In genomic region chr7:128791121-128791967, GRCh38 we compare ENCODE assay signal across 8 cellular contexts. TPM values are rescaled to one million over a fixed set of nuclear protein-coding genes. Genes with fewer than 3 reads are reported as not detected.
DNase-seq lines count a peak whose midpoint lies in the region; ATAC-seq, FAIRE-seq and TF ChIP-seq lines count a peak whose summit lies in the region.

No MANE protein-coding gene starts in this region.

- peak overlapping the region; percentile 77 to 92 for H3K27ac ChIP-seq in A549

- no peaks in the 10 kb centered on the region for H3K36me3 Mint-ChIP-seq in activated CD4-positive, alpha-beta memory T cell treated with anti-CD3 and anti-CD28 coated beads, Interleukin-2, amount 10 ng/mL, durations not matched to agents 7 days and 5 days (ENCODE audit: low read depth)
- H3K36me3 Mint-ChIP-seq in memory B cell = no peaks in the 10 kb centered on the region

- TF ChIP-seq RAD21 in A549 (conservative IDR thresholded peaks at IDR 0.05 in 1 of 2, IDR thresholded peaks at IDR 0.05 in 1 of 2) = no peak

- H3K4me3 ChIP-seq in A549 = peak overlapping the region; percentile 83

- TF ChIP-seq EP300 in A549 (IDR thresholded peaks at IDR 0.05) = no peak

- TF ChIP-seq POLR2A in A549 (IDR thresholded peaks at IDR 0.05; ENCODE audit: low read length) (no peak; the same call in 1 of the 2 replicates), GM18526 (IDR thresholded peaks at IDR 0.05; ENCODE audit: extremely low read depth, insufficient read length) (peak; percentile 34)

- H3K4me1 Mint-ChIP-seq in activated CD4-positive, alpha-beta memory T cell treated with anti-CD3 and anti-CD28 coated beads, Interleukin-2, amount 10 ng/mL, durations not matched to agents 7 days and 5 days = peaks cover 9% of the 10 kb centered on the region
- H3K4me1 Mint-ChIP-seq in memory B cell = peaks cover 8% of the 10 kb centered on the region

- no peak for FAIRE-seq in A549 (lab: Jason Lieb, UNC)

- no peaks in the 10 kb centered on the region for H3K9me3 ChIP-seq in A549

- CTCF ChIA-PET in A549 (lab: Yijun Ruan, JAX) = interaction anchor here (1.1 to 1.8 kb wide), 2 partner anchors 89 to 92 kb away, joined by 3 to 7 read pairs; no protein-coding TSS in a partner anchor
- CTCF ChIA-PET in activated CD4-positive, alpha-beta memory T cell treated with anti-CD3 and anti-CD28 coated beads, Interleukin-2, amount 10 ng/mL, durations not matched to agents 7 days and 5 days (lab: Charles Lee) = no interaction called here

- H3K4me3 Mint-ChIP-seq in activated CD4-positive, alpha-beta memory T cell treated with anti-CD3 and anti-CD28 coated beads, Interleukin-2, amount 10 ng/mL, durations not matched to agents 7 days and 5 days = peak overlapping the region; percentile 77
- peak overlapping the region; percentile 89 for H3K4me3 Mint-ChIP-seq in memory B cell

- POLR2A ChIA-PET in A549 (lab: Yijun Ruan, JAX) = no interaction called here
- POLR2A ChIA-PET in activated CD4-positive, alpha-beta memory T cell treated with anti-CD3 and anti-CD28 coated beads, Interleukin-2, amount 10 ng/mL, durations not matched to agents 7 days and 5 days (lab: Charles Lee) = interaction anchor here (1.3 kb wide), 1 partner anchor 52 kb away, joined by 4 read pairs; the partner anchor contains the start of gene CALU

- H3K9me3 Mint-ChIP-seq in activated CD4-positive, alpha-beta memory T cell treated with anti-CD3 and anti-CD28 coated beads, Interleukin-2, amount 10 ng/mL, durations not matched to agents 7 days and 5 days = no peaks in the 10 kb centered on the region
- no peaks in the 10 kb centered on the region for H3K9me3 Mint-ChIP-seq in memory B cell

- DNase-seq in A549 (ENCODE audit: low read depth in 1 of 2, low spot score in 1 of 2) (peak; percentile 41 to 70), NCI-H510A treated with DMSO at 0.1 percent for 48 hours (lab: John Stamatoyannopoulos, UW) (peak; percentile 21), ecto neural progenitor cell (ENCODE audit: low spot score) (peak; percentile 86), memory B cell (ENCODE audit: low spot score in 2 of 2) (peak; percentile 52 to 66)
- DNase-seq in activated CD4-positive, alpha-beta memory T cell treated with anti-CD3 and anti-CD28 coated beads, Interleukin-2, amount 10 ng/mL, durations not matched to agents 7 days and 5 days = peak; percentile 82
- peak; percentile 52 for DNase-seq in stimulated activated CD8-positive, alpha-beta memory T cell treated with anti-CD3 and anti-CD28 coated beads, Interleukin-12 subunit alpha, Interleukin-12 subunit beta, amount 100 ng/mL, for 24 hours (ENCODE audit: extremely low read depth)

- H3K4me1 ChIP-seq in A549 = 0 out of 3 replicates have a peak, but pooled peaks cover 9% of the 10 kb centered on the region

- 4% methylated on average over 31 of the region's 80 CpGs for WGBS in A549 (ENCODE audit: missing lambda C conversion rate)

- H3K27ac Mint-ChIP-seq in activated CD4-positive, alpha-beta memory T cell treated with anti-CD3 and anti-CD28 coated beads, Interleukin-2, amount 10 ng/mL, durations not matched to agents 7 days and 5 days = no peak overlapping the region
- H3K27ac Mint-ChIP-seq in memory B cell = peak overlapping the region; percentile 64

- H3K4me2 ChIP-seq in A549 = peak overlapping the region; percentile 91

- peak; percentile 83 to 91 for ATAC-seq in A549
- ATAC-seq in HG03064 (IDR thresholded peaks at IDR 0.05; ENCODE audit: low read depth, unreplicated experiment) = peak; percentile 89
- peak; percentile 82 for ATAC-seq in memory B cell (ENCODE audit: low read depth)

- H3K27me3 Mint-ChIP-seq in activated CD4-positive, alpha-beta memory T cell treated with anti-CD3 and anti-CD28 coated beads, Interleukin-2, amount 10 ng/mL, durations not matched to agents 7 days and 5 days = peaks cover 30% of the 10 kb centered on the region
- no peaks in the 10 kb centered on the region for H3K27me3 Mint-ChIP-seq in memory B cell

- TF ChIP-seq CTCF in A549 (IDR thresholded peaks at IDR 0.05) = no peak

TF ChIP-seq in A549, 52 proteins besides CTCF, POLR2A, EP300 and RAD21:
- TF ChIP-seq, protein P1, sequence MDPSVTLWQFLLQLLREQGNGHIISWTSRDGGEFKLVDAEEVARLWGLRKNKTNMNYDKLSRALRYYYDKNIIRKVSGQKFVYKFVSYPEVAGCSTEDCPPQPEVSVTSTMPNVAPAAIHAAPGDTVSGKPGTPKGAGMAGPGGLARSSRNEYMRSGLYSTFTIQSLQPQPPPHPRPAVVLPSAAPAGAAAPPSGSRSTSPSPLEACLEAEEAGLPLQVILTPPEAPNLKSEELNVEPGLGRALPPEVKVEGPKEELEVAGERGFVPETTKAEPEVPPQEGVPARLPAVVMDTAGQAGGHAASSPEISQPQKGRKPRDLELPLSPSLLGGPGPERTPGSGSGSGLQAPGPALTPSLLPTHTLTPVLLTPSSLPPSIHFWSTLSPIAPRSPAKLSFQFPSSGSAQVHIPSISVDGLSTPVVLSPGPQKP (IDR thresholded peaks at IDR 0.05; ENCODE audit: low read depth, low read length) = no peak
- peak; percentile 37; the same call in 1 of the 2 replicates for TF ChIP-seq PHF8 (IDR thresholded peaks at IDR 0.05; ENCODE audit: borderline replicate concordance, low read depth)

RNA-seq across cellular contexts. Expression of gene CCDC136, which starts 0.4 kb away (rescaled TPM):
- 5.4 and 5.6 TPM in 2 replicates for polyA plus RNA-seq in A549 (2011; rRNA removed)
- polyA plus RNA-seq in A549 (2012; cell fraction: cytosol; rRNA removed) = 1.7 and 1.8 TPM in 2 replicates
- 4.9 and 5.3 TPM in 2 replicates for polyA plus RNA-seq in A549 (2012; cell fraction: nucleus; rRNA removed)
- 3.6 to 7.3 TPM (median 4.7 TPM) in 3 replicates for polyA plus RNA-seq in A549 (2017; fragmentation: RNase III; extraction: RNeasy Plus Mini Kit Qiagen cat#74134 plus additional on column Dnase treatment)
- polyA minus RNA-seq in A549 (2011; rRNA and poly(A)+ RNA removed) = 5.0 and 6.4 TPM in 2 replicates
- 1 to 10 TPM; 4.8 to 5.3 TPM for total RNA-seq in activated CD4-positive, alpha-beta memory T cell treated with anti-CD3 and anti-CD28 coated beads, Interleukin-2, amount 10 ng/mL, durations not matched to agents 7 days and 5 days

RNA-seq across cellular contexts. Expression of gene OPN1SW, which starts 15.8 kb away (rescaled TPM):
- not detected in 2 replicates for polyA plus RNA-seq in A549 (2011; rRNA removed)
- not detected in 2 replicates for polyA plus RNA-seq in A549 (2012; cell fraction: cytosol; rRNA removed)
- not detected in 2 replicates for polyA plus RNA-seq in A549 (2012; cell fraction: nucleus; rRNA removed)
- polyA plus RNA-seq in A549 (2017; fragmentation: RNase III; extraction: RNeasy Plus Mini Kit Qiagen cat#74134 plus additional on column Dnase treatment) = not detected in 3 replicates
- polyA minus RNA-seq in A549 (2011; rRNA and poly(A)+ RNA removed) = not detected in 2 replicates
- not detected for total RNA-seq in activated CD4-positive, alpha-beta memory T cell treated with anti-CD3 and anti-CD28 coated beads, Interleukin-2, amount 10 ng/mL, durations not matched to agents 7 days and 5 days

RNA-seq across cellular contexts. Expression of gene FLNC, which starts 38.9 kb away (rescaled TPM):
- polyA plus RNA-seq in A549 (2011; rRNA removed) (0.43 and 0.60 TPM in 2 replicates), A549 (2017; fragmentation: RNase III; extraction: RNeasy Plus Mini Kit Qiagen cat#74134 plus additional on column Dnase treatment) (3.2 to 3.4 TPM (median 3.4 TPM) in 3 replicates)
- polyA plus RNA-seq in A549 (2012; cell fraction: cytosol; rRNA removed) = 0.70 and 1.1 TPM in 2 replicates
- 2.1 and 2.7 TPM in 2 replicates for polyA plus RNA-seq in A549 (2012; cell fraction: nucleus; rRNA removed)
- 1.7 and 3.0 TPM in 2 replicates for polyA minus RNA-seq in A549 (2011; rRNA and poly(A)+ RNA removed)
- total RNA-seq in activated CD4-positive, alpha-beta memory T cell treated with anti-CD3 and anti-CD28 coated beads, Interleukin-2, amount 10 ng/mL, durations not matched to agents 7 days and 5 days = not detected

RNA-seq across cellular contexts. Expression of gene CALU, which starts 52.2 kb away (rescaled TPM):
- 182 and 233 TPM in 2 replicates for polyA plus RNA-seq in A549 (2011; rRNA removed)
- polyA plus RNA-seq in A549 (2012; cell fraction: cytosol; rRNA removed) = 43.8 and 44.0 TPM in 2 replicates
- 25.1 and 38.1 TPM in 2 replicates for polyA plus RNA-seq in A549 (2012; cell fraction: nucleus; rRNA removed)
- polyA plus RNA-seq in A549 (2017; fragmentation: RNase III; extraction: RNeasy Plus Mini Kit Qiagen cat#74134 plus additional on column Dnase treatment) = 186 to 198 TPM (median 192 TPM) in 3 replicates
- 53.6 and 71.7 TPM in 2 replicates for polyA minus RNA-seq in A549 (2011; rRNA and poly(A)+ RNA removed)
- 10 to 100 TPM; 34.3 to 36.3 TPM for total RNA-seq in activated CD4-positive, alpha-beta memory T cell treated with anti-CD3 and anti-CD28 coated beads, Interleukin-2, amount 10 ng/mL, durations not matched to agents 7 days and 5 days

Comparison
In these comparisons a context has a peak if more than half of its experiments do, and no peak if none do; other contexts are left out.
1. Peak in every context shown above with its lines: DNase-seq, ATAC-seq, H3K4me3 ChIP-seq and H3K27ac ChIP-seq.
2. DNase-seq: peak in every context shown above with its lines; median percentile 86 in ecto neural progenitor cell; 82 in activated CD4-positive, alpha-beta memory T cell treated with anti-CD3 and anti-CD28 coated beads, Interleukin-2, amount 10 ng/mL, durations not matched to agents 7 days and 5 days; 59 in memory B cell; 56 in A549; 52 in stimulated activated CD8-positive, alpha-beta memory T cell treated with anti-CD3 and anti-CD28 coated beads, Interleukin-12 subunit alpha, Interleukin-12 subunit beta, amount 100 ng/mL, for 24 hours; 21 in NCI-H510A treated with DMSO at 0.1 percent for 48 hours.